In genomic region chr9:77751341-77752091, GRCh38 we compare ENCODE assay signal across 8 cellular contexts.
A peak's percentile ranks its signal among the peaks of the same experiment; 100 is the strongest.
DNase-seq lines count a peak whose midpoint lies in the region; ATAC-seq and TF ChIP-seq lines count a peak whose summit lies in the region.

No MANE protein-coding gene starts in this region.

- peaks cover 1% of the 10 kb centered on the region for H3K36me3 Mint-ChIP-seq in T-helper 17 cell (ENCODE audit: low read depth)
- H3K36me3 Mint-ChIP-seq in activated CD4-positive, alpha-beta memory T cell treated with anti-CD3 and anti-CD28 coated beads, Interleukin-2, amount 10 ng/mL, durations not matched to agents 7 days and 5 days (ENCODE audit: low read depth): peaks cover 3% of the 10 kb centered on the region

- H3K9me3 ChIP-seq in T-helper 17 cell (ENCODE audit: control insufficient read depth, low read length, poor library complexity, severe bottlenecking) (no peaks in the 10 kb centered on the region), osteoblast (ENCODE audit: low read depth, low read length) (no peaks in the 10 kb centered on the region)

- CTCF ChIA-PET in activated CD4-positive, alpha-beta memory T cell treated with anti-CD3 and anti-CD28 coated beads, Interleukin-2, amount 10 ng/mL, durations not matched to agents 7 days and 5 days (lab: Charles Lee): interaction anchor here (1.0 to 3.2 kb wide), 5 partner anchors 15 to 370 kb away, joined by 3 to 13 read pairs (median 4); no protein-coding TSS in a partner anchor

- H3K4me3 ChIP-seq in fibroblast of the aortic adventitia (ENCODE audit: low read depth, low read length): no peak overlapping the region
- peak overlapping the region; percentile 18 for H3K4me3 ChIP-seq in osteoblast (ENCODE audit: insufficient read depth, low read length)

- no peaks in the 10 kb centered on the region for H3K9me3 Mint-ChIP-seq in activated CD4-positive, alpha-beta memory T cell treated with anti-CD3 and anti-CD28 coated beads, Interleukin-2, amount 10 ng/mL, durations not matched to agents 7 days and 5 days

- ATAC-seq in T-helper 17 cell: peak; percentile 47
- no peak for ATAC-seq in HG02852 (IDR thresholded peaks at IDR 0.05; ENCODE audit: unreplicated experiment)

- H4K20me1 ChIP-seq in osteoblast (ENCODE audit: insufficient read depth, low read length): no peaks in the 10 kb centered on the region

- no peak overlapping the region for H3K4me3 Mint-ChIP-seq in T-helper 17 cell
- H3K4me3 Mint-ChIP-seq in activated CD4-positive, alpha-beta memory T cell treated with anti-CD3 and anti-CD28 coated beads, Interleukin-2, amount 10 ng/mL, durations not matched to agents 7 days and 5 days: no peak overlapping the region

- peak; percentile 44 for TF ChIP-seq CTCF in fibroblast of the aortic adventitia (IDR thresholded peaks at IDR 0.05; ENCODE audit: insufficient read depth, low read length)
- TF ChIP-seq CTCF in osteoblast (IDR thresholded peaks at IDR 0.05; ENCODE audit: extremely low read depth, low read depth, low read length): peak; percentile 68

- H3K4me1 Mint-ChIP-seq in T-helper 17 cell: peaks cover 22% of the 10 kb centered on the region
- peaks cover 8% of the 10 kb centered on the region for H3K4me1 Mint-ChIP-seq in activated CD4-positive, alpha-beta memory T cell treated with anti-CD3 and anti-CD28 coated beads, Interleukin-2, amount 10 ng/mL, durations not matched to agents 7 days and 5 days

- H2AFZ ChIP-seq in osteoblast (ENCODE audit: low read length): no peak overlapping the region

- no peaks in the 10 kb centered on the region for H3K36me3 ChIP-seq in osteoblast (ENCODE audit: insufficient read depth, low read length)

- H3K4me2 ChIP-seq in osteoblast (ENCODE audit: insufficient read depth, low read length): peak overlapping the region; percentile 57

- peaks cover 2% of the 10 kb centered on the region for H3K79me2 ChIP-seq in osteoblast (ENCODE audit: insufficient read depth, low read length)

- POLR2A ChIA-PET in activated CD4-positive, alpha-beta memory T cell treated with anti-CD3 and anti-CD28 coated beads, Interleukin-2, amount 10 ng/mL, durations not matched to agents 7 days and 5 days (lab: Charles Lee): no interaction called here

- peaks cover 32% of the 10 kb centered on the region for H3K4me1 ChIP-seq in osteoblast (ENCODE audit: insufficient read depth, low read length)

- no peaks in the 10 kb centered on the region for H3K27me3 Mint-ChIP-seq in T-helper 17 cell
- no peaks in the 10 kb centered on the region for H3K27me3 Mint-ChIP-seq in activated CD4-positive, alpha-beta memory T cell treated with anti-CD3 and anti-CD28 coated beads, Interleukin-2, amount 10 ng/mL, durations not matched to agents 7 days and 5 days

- H3K27me3 ChIP-seq in osteoblast (ENCODE audit: insufficient read depth, low read length): no peaks in the 10 kb centered on the region

- H3K27ac ChIP-seq in osteoblast (ENCODE audit: low read depth, low read length): peak overlapping the region; percentile 50

- peak; percentile 12 for DNase-seq in stimulated activated CD4-positive, alpha-beta T cell treated with anti-CD3 and anti-CD28 coated beads, Interleukin-4, amount 100 ng/mL, for 24 hours
- DNase-seq in stimulated activated CD4-positive, alpha-beta T cell treated with anti-CD3 and anti-CD28 coated beads, Interleukin-12 subunit alpha, Interleukin-12 subunit beta, amount 100 ng/mL, for 4 hours: no peak
- DNase-seq in NCI-H1436 (lab: John Stamatoyannopoulos, UW) (peak; percentile 79), T-helper 17 cell (no peak), fibroblast of the aortic adventitia (ENCODE audit: low read depth) (peak; percentile 90), osteoblast (ENCODE audit: insufficient read length, low spot score, missing footprints) (peak; percentile 11)
- DNase-seq in activated CD4-positive, alpha-beta memory T cell treated with anti-CD3 and anti-CD28 coated beads, Interleukin-2, amount 10 ng/mL, durations not matched to agents 7 days and 5 days: no peak

- peak overlapping the region; percentile 83 for H3K27ac Mint-ChIP-seq in T-helper 17 cell
- H3K27ac Mint-ChIP-seq in activated CD4-positive, alpha-beta memory T cell treated with anti-CD3 and anti-CD28 coated beads, Interleukin-2, amount 10 ng/mL, durations not matched to agents 7 days and 5 days: no peak overlapping the region

Comparison
In these comparisons a context has a peak if more than half of its experiments do, and no peak if none do; other contexts are left out.
1. DNase-seq: peak in stimulated activated CD4-positive, alpha-beta T cell treated with anti-CD3 and anti-CD28 coated beads, Interleukin-4, amount 100 ng/mL, for 24 hours (single experiment), NCI-H1436 (single experiment), fibroblast of the aortic adventitia (single experiment) and osteoblast (single experiment); none in stimulated activated CD4-positive, alpha-beta T cell treated with anti-CD3 and anti-CD28 coated beads, Interleukin-12 subunit alpha, Interleukin-12 subunit beta, amount 100 ng/mL, for 4 hours (single experiment), T-helper 17 cell (0 of 3) and activated CD4-positive, alpha-beta memory T cell treated with anti-CD3 and anti-CD28 coated beads, Interleukin-2, amount 10 ng/mL, durations not matched to agents 7 days and 5 days (single experiment).